ENCODE assay signal across 21 cellular contexts in genomic region chr3:71152892-71153265, GRCh38.
DNase-seq lines count a peak whose midpoint lies in the region; ATAC-seq, FAIRE-seq and TF ChIP-seq lines count a peak whose summit lies in the region.
"Had no signal": no experiment of that assay in that cellular context is flagged by ENCODE, and none has a peak within 500 bp of the region (broad histone marks: within the 10 kb centered on the region; RNA-seq: fewer than 3 reads in every experiment).

No MANE protein-coding gene starts in this region.

- no peak overlapping the region for H3K4me2 ChIP-seq in Karpas-422 (ENCODE audit: low read depth, low read length, poor library complexity, severe bottlenecking)

- H3K36me3 ChIP-seq in iPS-20b (ENCODE audit: insufficient read depth, low read depth, low read length): no peaks in the 10 kb centered on the region
- H3K36me3 ChIP-seq in small intestine (ENCODE audit: control insufficient read depth in 2 of 2, insufficient read depth in 2 of 2, low read length in 2 of 2): no peaks in the 10 kb centered on the region
- H3K36me3 ChIP-seq in Karpas-422 (ENCODE audit: insufficient read depth, low read length): peaks cover 14% of the 10 kb centered on the region; the same call in 1 of the 2 replicates
- H3K36me3 ChIP-seq: adrenal gland, SJSA1 had no signal

- H3K27ac ChIP-seq in iPS-20b (ENCODE audit: low read length) (no peak overlapping the region), small intestine (ENCODE audit: low read depth in 1 of 2, low read length in 1 of 2) (peak overlapping the region; percentile 45 to 65), Karpas-422 (ENCODE audit: low read length) (no peak overlapping the region)
- H3K27ac ChIP-seq: adrenal gland, parathyroid adenoma, SJSA1 had no signal

- H3K9ac ChIP-seq in iPS-20b (ENCODE audit: low read depth, low read length) (peak overlapping the region; percentile 35; the same call in 1 of the 2 replicates), Karpas-422 (ENCODE audit: low read length) (no peak overlapping the region)
- H3K9ac ChIP-seq: parathyroid adenoma had no signal

- peaks cover 7% of the 10 kb centered on the region; the same call in 1 of the 2 replicates for H4K20me1 ChIP-seq in Karpas-422 (ENCODE audit: insufficient read depth, low read depth, low read length)

- peaks cover 94% of the 10 kb centered on the region for H3K79me2 ChIP-seq in Karpas-422 (ENCODE audit: low read length)
- H3K79me2 ChIP-seq: parathyroid adenoma had no signal

- H3K36me3 Mint-ChIP-seq in activated CD8-positive, alpha-beta T cell treated with anti-CD3 and anti-CD28 coated beads for 36 hours (ENCODE audit: low read depth): peaks cover 53% of the 10 kb centered on the region
- peaks cover 4% of the 10 kb centered on the region for H3K36me3 Mint-ChIP-seq in activated CD8-positive, alpha-beta T cell treated with anti-CD3 and anti-CD28 coated beads, Interleukin-2, amount 10 ng/mL, durations not matched to agents 7 days and 5 days (ENCODE audit: low read depth)

- WGBS in small intestine, 3 donors: 16 to 62% (median 43%) methylated on average over 8 of the region's 8 CpGs

- H3K27ac Mint-ChIP-seq in activated CD8-positive, alpha-beta T cell treated with anti-CD3 and anti-CD28 coated beads for 36 hours: peak overlapping the region; percentile 36
- H3K27ac Mint-ChIP-seq in activated CD8-positive, alpha-beta T cell treated with anti-CD3 and anti-CD28 coated beads, Interleukin-2, amount 10 ng/mL, durations not matched to agents 7 days and 5 days: no peak overlapping the region

- H3K27me3 ChIP-seq in iPS-20b (ENCODE audit: insufficient read depth, low read length) (no peaks in the 10 kb centered on the region), small intestine (ENCODE audit: control insufficient read depth in 2 of 2, insufficient read depth in 2 of 2, low read length in 2 of 2) (no peaks in the 10 kb centered on the region), Karpas-422 (ENCODE audit: low read length) (no peaks in the 10 kb centered on the region)
- H3K27me3 ChIP-seq: adrenal gland, SJSA1 had no signal

- no peaks in the 10 kb centered on the region for H3K9me2 ChIP-seq in Karpas-422 (replicated peaks; ENCODE audit: insufficient read depth, low read length)

- H2AFZ ChIP-seq in Karpas-422 (ENCODE audit: low read length): no peak overlapping the region
- H2AFZ ChIP-seq: parathyroid adenoma had no signal

- H3K9me3 ChIP-seq in iPS-20b (ENCODE audit: insufficient read depth, low read depth, low read length): no peaks in the 10 kb centered on the region
- H3K9me3 ChIP-seq in small intestine (ENCODE audit: control insufficient read depth, low read depth): no peaks in the 10 kb centered on the region
- H3K9me3 ChIP-seq in Karpas-422 (ENCODE audit: low read length): no peaks in the 10 kb centered on the region
- H3K9me3 ChIP-seq: adrenal gland, SJSA1 had no signal

- H3K4me1 ChIP-seq in iPS-20b (ENCODE audit: insufficient read depth, low read length) (peaks cover 53% of the 10 kb centered on the region), small intestine (ENCODE audit: control insufficient read depth in 2 of 2, insufficient read depth in 1 of 2, low read depth in 1 of 2, low read length in 1 of 2) (peaks cover 2 to 3% of the 10 kb centered on the region in 2 donors), Karpas-422 (ENCODE audit: low read length) (no peaks in the 10 kb centered on the region)
- H3K4me1 ChIP-seq: adrenal gland, SJSA1 had no signal

- no peak for ATAC-seq in activated CD8-positive, alpha-beta T cell treated with anti-CD3 and anti-CD28 coated beads for 36 hours
- ATAC-seq in activated CD8-positive, alpha-beta T cell treated with anti-CD3 and anti-CD28 coated beads, Interleukin-2, amount 10 ng/mL, durations not matched to agents 7 days and 5 days: no peak
- ATAC-seq in GM19324 (IDR thresholded peaks at IDR 0.05; ENCODE audit: low FRiP score, unreplicated experiment): no peak

- DNase-seq in activated CD8-positive, alpha-beta T cell treated with anti-CD3 and anti-CD28 coated beads for 36 hours: no peak
- DNase-seq in activated CD8-positive, alpha-beta T cell treated with anti-CD3 and anti-CD28 coated beads, Interleukin-2, amount 10 ng/mL, durations not matched to agents 7 days and 5 days: no peak
- DNase-seq in NCI-H345 (lab: John Stamatoyannopoulos, UW) (peak; percentile 41), small intestine (peak; percentile 94), HK-2 (ENCODE audit: unreplicated experiment) (no peak), Karpas-422 (no peak)
- DNase-seq: activated CD4-positive, alpha-beta T cell treated with anti-CD3 and anti-CD28 coated beads for 48 hours; activated T-cell treated with anti-CD3 and anti-CD28 coated beads, Interleukin-2, amount 50 U/mL, for 1 hour; adrenal gland; cerebellar nuclear complex; islet precursor cell; NCI-H2029 treated with DMSO at 0.1 percent for 48 hours; stimulated activated CD4-positive, alpha-beta T cell treated with anti-CD3 and anti-CD28 coated beads, Interleukin-15, amount 100 ng/mL, for 24 hours; T-helper 9 cell had no signal

- no peak for FAIRE-seq in small intestine (lab: Jason Lieb, UNC)
- FAIRE-seq: D721Med, endothelial cell of umbilical vein, GM19239 had no signal

- POLR2A ChIA-PET in activated CD8-positive, alpha-beta T cell treated with anti-CD3 and anti-CD28 coated beads for 36 hours (lab: Charles Lee): interaction anchor here (1.2 to 3.2 kb wide), 5 partner anchors 8 to 242 kb away, joined by 3 to 18 read pairs (median 4); no protein-coding TSS in a partner anchor
- POLR2A ChIA-PET in activated CD8-positive, alpha-beta T cell treated with anti-CD3 and anti-CD28 coated beads, Interleukin-2, amount 10 ng/mL, durations not matched to agents 7 days and 5 days (lab: Charles Lee): no interaction called here

- H3K4me3 ChIP-seq in iPS-20b (ENCODE audit: low read length): no peak overlapping the region; the same call in 1 of the 2 replicates
- H3K4me3 ChIP-seq in small intestine (ENCODE audit: low read depth in 1 of 2, low read length in 2 of 2): peak overlapping the region in 1 of 2 donors; percentile 11
- H3K4me3 ChIP-seq in Karpas-422 (ENCODE audit: low read length): no peak overlapping the region
- H3K4me3 ChIP-seq: adrenal gland, SJSA1 had no signal

- intact Hi-C loops in activated CD8-positive, alpha-beta T cell treated with anti-CD3 and anti-CD28 coated beads for 36 hours (cut with micrococcal nuclease): no loop called here

- CTCF ChIA-PET in activated CD8-positive, alpha-beta T cell treated with anti-CD3 and anti-CD28 coated beads for 36 hours (lab: Charles Lee): interaction anchor here (0.7 to 1.5 kb wide), 3 partner anchors 21 to 38 kb away, joined by 3 to 4 read pairs (median 4); no protein-coding TSS in a partner anchor
- CTCF ChIA-PET in activated CD8-positive, alpha-beta T cell treated with anti-CD3 and anti-CD28 coated beads, Interleukin-2, amount 10 ng/mL, durations not matched to agents 7 days and 5 days (lab: Charles Lee): interaction anchor here (0.6 kb wide), 1 partner anchor 9 kb away, joined by 3 read pairs; no protein-coding TSS in a partner anchor

- H3K27me3 Mint-ChIP-seq in activated CD8-positive, alpha-beta T cell treated with anti-CD3 and anti-CD28 coated beads for 36 hours: no peaks in the 10 kb centered on the region
- no peaks in the 10 kb centered on the region for H3K27me3 Mint-ChIP-seq in activated CD8-positive, alpha-beta T cell treated with anti-CD3 and anti-CD28 coated beads, Interleukin-2, amount 10 ng/mL, durations not matched to agents 7 days and 5 days (ENCODE audit: low read depth)

- no peaks in the 10 kb centered on the region for H3K9me3 Mint-ChIP-seq in activated CD8-positive, alpha-beta T cell treated with anti-CD3 and anti-CD28 coated beads for 36 hours
- no peaks in the 10 kb centered on the region for H3K9me3 Mint-ChIP-seq in activated CD8-positive, alpha-beta T cell treated with anti-CD3 and anti-CD28 coated beads, Interleukin-2, amount 10 ng/mL, durations not matched to agents 7 days and 5 days (ENCODE audit: insufficient read depth)

- no peak overlapping the region for H3K4me3 Mint-ChIP-seq in activated CD8-positive, alpha-beta T cell treated with anti-CD3 and anti-CD28 coated beads for 36 hours
- no peak overlapping the region for H3K4me3 Mint-ChIP-seq in activated CD8-positive, alpha-beta T cell treated with anti-CD3 and anti-CD28 coated beads, Interleukin-2, amount 10 ng/mL, durations not matched to agents 7 days and 5 days

- no peak for TF ChIP-seq CTCF in activated CD8-positive, alpha-beta T cell treated with anti-CD3 and anti-CD28 coated beads for 36 hours (IDR thresholded peaks at IDR 0.05)

- H3K4me1 Mint-ChIP-seq in activated CD8-positive, alpha-beta T cell treated with anti-CD3 and anti-CD28 coated beads for 36 hours (ENCODE audit: low read depth): peaks cover 78% of the 10 kb centered on the region
- peaks cover 12% of the 10 kb centered on the region for H3K4me1 Mint-ChIP-seq in activated CD8-positive, alpha-beta T cell treated with anti-CD3 and anti-CD28 coated beads, Interleukin-2, amount 10 ng/mL, durations not matched to agents 7 days and 5 days (ENCODE audit: low read depth)

Comparison
In these comparisons a context has a peak if more than half of its experiments do, and no peak if none do; other contexts are left out.
1. DNase-seq: peak in NCI-H345 (single experiment) and small intestine (single experiment); none in activated CD8-positive, alpha-beta T cell treated with anti-CD3 and anti-CD28 coated beads for 36 hours (single experiment), activated CD8-positive, alpha-beta T cell treated with anti-CD3 and anti-CD28 coated beads, Interleukin-2, amount 10 ng/mL, durations not matched to agents 7 days and 5 days (single experiment), HK-2 (single experiment) and Karpas-422 (single experiment).
2. H3K27ac ChIP-seq: peak in small intestine (2 of 2); none in iPS-20b (single experiment) and Karpas-422 (single experiment).